19 cellular contexts compared by ENCODE assay signal in the genomic region with DNA sequence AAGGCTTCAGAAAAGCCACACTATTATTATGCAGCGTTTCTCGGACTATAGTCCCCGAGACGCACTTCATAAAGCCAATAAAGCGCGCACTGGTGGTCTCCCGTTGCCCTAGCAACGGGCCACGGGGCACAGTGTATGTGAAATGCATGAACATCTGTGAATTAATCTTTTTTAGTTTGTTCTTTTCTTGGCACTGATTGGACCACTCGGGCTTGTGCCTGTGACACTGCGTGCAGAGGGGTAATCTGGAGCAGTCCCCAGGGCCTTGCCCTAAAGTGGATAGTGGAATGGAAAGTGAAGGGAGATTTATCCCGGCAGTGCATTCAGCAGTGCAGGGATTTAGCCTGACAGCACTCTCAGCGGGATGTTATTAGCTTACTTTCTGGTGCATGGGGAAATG.
A peak's percentile ranks its signal among the peaks of the same experiment; 100 is the strongest.
DNase-seq lines count a peak whose midpoint lies in the region; ATAC-seq and TF ChIP-seq lines count a peak whose summit lies in the region.
"Had no signal": no experiment of that assay in that cellular context is flagged by ENCODE, and none has a peak within 500 bp of the region (broad histone marks: within the 10 kb centered on the region; RNA-seq: fewer than 3 reads in every experiment).

No MANE protein-coding gene starts in this region.

- CTCF ChIA-PET in CD8-positive, alpha-beta T cell (lab: Charles Lee), result no interaction called here

- H3K4me3 Mint-ChIP-seq in stimulated activated memory B cell treated with anti-CD40 and anti-IgM and Interleukin-4, amounts not matched to agents 10 μg/mL and 1 μg/mL and 100 μg/mL, for 72 hours, result no peak overlapping the region
- no peak overlapping the region for H3K4me3 Mint-ChIP-seq in CD8-positive, alpha-beta T cell
- H3K4me3 Mint-ChIP-seq: activated naive CD8-positive, alpha-beta T cell treated with anti-CD3 and anti-CD28 coated beads, Interleukin-2, amount 50 U/mL, for 24 hours; activated T-cell treated with anti-CD3 and anti-CD28 coated beads, Interleukin-2, amount 50 U/mL, for 4 hours; natural killer cell; stimulated activated naive CD8-positive, alpha-beta T cell treated with anti-CD3 and anti-CD28 coated beads, Interleukin-15, amount 100 ng/mL, for 72 hours had no signal

- POLR2A ChIA-PET in CD8-positive, alpha-beta T cell (lab: Charles Lee), result no interaction called here

- DNase-seq in NCI-H748 (lab: John Stamatoyannopoulos, UW; ENCODE audit: unreplicated experiment) (peak; percentile 27), NCI-H748 treated with DMSO at 0.1 percent for 48 hours (lab: John Stamatoyannopoulos, UW) (no peak), SK-N-DZ (ENCODE audit: low spot score) (peak; percentile 58), NCI-H226 (no peak)
- DNase-seq in CD8-positive, alpha-beta T cell, result no peak
- DNase-seq: activated CD4-positive, alpha-beta T cell treated with anti-CD3 and anti-CD28 coated beads for 48 hours; activated naive CD8-positive, alpha-beta T cell treated with anti-CD3 and anti-CD28 coated beads, Interleukin-2, amount 50 U/mL, for 24 hours; activated T-cell treated with anti-CD3 and anti-CD28 coated beads, Interleukin-2, amount 50 U/mL, for 4 hours; cerebellar nuclear complex; COR-L47; natural killer cell; Peyer's patch; stimulated activated naive CD8-positive, alpha-beta T cell treated with anti-CD3 and anti-CD28 coated beads, Interleukin-15, amount 100 ng/mL, for 72 hours had no signal

- H3K4me3 ChIP-seq in iPS-18a (ENCODE audit: low read length), result peak overlapping the region; percentile 31
- H3K4me3 ChIP-seq in CD8-positive, alpha-beta T cell (ENCODE audit: low read depth, low read length), result no peak overlapping the region
- H3K4me3 ChIP-seq: Peyer's patch, skin epidermis had no signal

- H3K9ac ChIP-seq in iPS-18a (ENCODE audit: low read length), result peak overlapping the region; percentile 36

- intact Hi-C loops in CD8-positive, alpha-beta T cell (cut with DNase I, micrococcal nuclease), result loop anchor here in 1 of 2 experiments (2.0 kb wide), 1 partner anchor 91 kb away; no protein-coding TSS in a partner anchor

- no peaks in the 10 kb centered on the region for H3K9me3 ChIP-seq in iPS-18a (ENCODE audit: control insufficient read depth, low read depth, low read length)
- no peaks in the 10 kb centered on the region for H3K9me3 ChIP-seq in CD8-positive, alpha-beta T cell (ENCODE audit: low read length)
- H3K9me3 ChIP-seq: Peyer's patch had no signal

- peaks cover 30% of the 10 kb centered on the region for H3K4me1 Mint-ChIP-seq in stimulated activated memory B cell treated with anti-CD40 and anti-IgM and Interleukin-4, amounts not matched to agents 10 μg/mL and 1 μg/mL and 100 μg/mL, for 72 hours
- H3K4me1 Mint-ChIP-seq in CD8-positive, alpha-beta T cell (ENCODE audit: low read depth), result peaks cover 42% of the 10 kb centered on the region

- peaks cover 39% of the 10 kb centered on the region for H3K36me3 Mint-ChIP-seq in stimulated activated memory B cell treated with anti-CD40 and anti-IgM and Interleukin-4, amounts not matched to agents 10 μg/mL and 1 μg/mL and 100 μg/mL, for 72 hours
- H3K36me3 Mint-ChIP-seq in CD8-positive, alpha-beta T cell, result peaks cover 39% of the 10 kb centered on the region
- H3K36me3 Mint-ChIP-seq: natural killer cell had no signal

- H3K9me3 Mint-ChIP-seq in stimulated activated memory B cell treated with anti-CD40 and anti-IgM and Interleukin-4, amounts not matched to agents 10 μg/mL and 1 μg/mL and 100 μg/mL, for 72 hours, result no peaks in the 10 kb centered on the region
- H3K9me3 Mint-ChIP-seq in CD8-positive, alpha-beta T cell, result no peaks in the 10 kb centered on the region
- H3K9me3 Mint-ChIP-seq: activated naive CD8-positive, alpha-beta T cell treated with anti-CD3 and anti-CD28 coated beads, Interleukin-2, amount 50 U/mL, for 24 hours; activated T-cell treated with anti-CD3 and anti-CD28 coated beads, Interleukin-2, amount 50 U/mL, for 4 hours; natural killer cell; stimulated activated naive CD8-positive, alpha-beta T cell treated with anti-CD3 and anti-CD28 coated beads, Interleukin-15, amount 100 ng/mL, for 72 hours had no signal

- no peak for TF ChIP-seq CTCF in CD8-positive, alpha-beta T cell (IDR thresholded peaks at IDR 0.05)

- H3K27ac ChIP-seq in iPS-18a (ENCODE audit: low read length), result peak overlapping the region; percentile 46
- no peak overlapping the region for H3K27ac ChIP-seq in CD8-positive, alpha-beta T cell (ENCODE audit: low read depth, low read length)
- H3K27ac ChIP-seq: epithelial cell of prostate, Peyer's patch had no signal

- peaks cover 65% of the 10 kb centered on the region for H3K4me1 ChIP-seq in iPS-18a (ENCODE audit: control insufficient read depth, low read depth, low read length)
- H3K4me1 ChIP-seq in CD8-positive, alpha-beta T cell (ENCODE audit: insufficient read depth, low read length), result no peaks in the 10 kb centered on the region
- H3K4me1 ChIP-seq: Peyer's patch had no signal

- no peaks in the 10 kb centered on the region for H3K27me3 Mint-ChIP-seq in stimulated activated memory B cell treated with anti-CD40 and anti-IgM and Interleukin-4, amounts not matched to agents 10 μg/mL and 1 μg/mL and 100 μg/mL, for 72 hours
- no peaks in the 10 kb centered on the region for H3K27me3 Mint-ChIP-seq in CD8-positive, alpha-beta T cell (ENCODE audit: low read depth)
- H3K27me3 Mint-ChIP-seq: activated naive CD8-positive, alpha-beta T cell treated with anti-CD3 and anti-CD28 coated beads, Interleukin-2, amount 50 U/mL, for 24 hours; stimulated activated naive CD8-positive, alpha-beta T cell treated with anti-CD3 and anti-CD28 coated beads, Interleukin-15, amount 100 ng/mL, for 72 hours had no signal

- ATAC-seq in stimulated activated memory B cell treated with anti-CD40 and anti-IgM and Interleukin-4, amounts not matched to agents 10 μg/mL and 1 μg/mL and 100 μg/mL, for 72 hours, result no peak
- no peak for ATAC-seq in GM19328 (IDR thresholded peaks at IDR 0.05; ENCODE audit: unreplicated experiment)
- no peak for ATAC-seq in CD8-positive, alpha-beta T cell
- ATAC-seq: activated naive CD8-positive, alpha-beta T cell treated with anti-CD3 and anti-CD28 coated beads, Interleukin-2, amount 50 U/mL, for 24 hours; activated T-cell treated with anti-CD3 and anti-CD28 coated beads, Interleukin-2, amount 50 U/mL, for 4 hours; HCT116; natural killer cell; stimulated activated naive CD8-positive, alpha-beta T cell treated with anti-CD3 and anti-CD28 coated beads, Interleukin-15, amount 100 ng/mL, for 72 hours had no signal

- H3K27ac Mint-ChIP-seq in stimulated activated memory B cell treated with anti-CD40 and anti-IgM and Interleukin-4, amounts not matched to agents 10 μg/mL and 1 μg/mL and 100 μg/mL, for 72 hours, result peak overlapping the region; percentile 58
- H3K27ac Mint-ChIP-seq in CD8-positive, alpha-beta T cell, result no peak overlapping the region
- H3K27ac Mint-ChIP-seq: activated naive CD8-positive, alpha-beta T cell treated with anti-CD3 and anti-CD28 coated beads, Interleukin-2, amount 50 U/mL, for 24 hours had no signal

- H3K27me3 ChIP-seq in iPS-18a (ENCODE audit: control insufficient read depth, insufficient read depth, low read length), result no peaks in the 10 kb centered on the region
- no peaks in the 10 kb centered on the region for H3K27me3 ChIP-seq in CD8-positive, alpha-beta T cell (ENCODE audit: insufficient read depth, low read length)
- H3K27me3 ChIP-seq: Peyer's patch had no signal

- H3K36me3 ChIP-seq in iPS-18a (ENCODE audit: control insufficient read depth, low read depth, low read length), result no peaks in the 10 kb centered on the region
- H3K36me3 ChIP-seq in CD8-positive, alpha-beta T cell (ENCODE audit: insufficient read depth, low read length), result no peaks in the 10 kb centered on the region
- H3K36me3 ChIP-seq: Peyer's patch had no signal

Comparison
In these comparisons a context has a peak if more than half of its experiments do, and no peak if none do; other contexts are left out.
1. DNase-seq: peak in NCI-H748 (single experiment) and SK-N-DZ (single experiment); none in NCI-H748 treated with DMSO at 0.1 percent for 48 hours (single experiment), NCI-H226 (single experiment) and CD8-positive, alpha-beta T cell (0 of 7).